Comparison of ENCODE assay signal across 19 cellular contexts in the genomic region with DNA sequence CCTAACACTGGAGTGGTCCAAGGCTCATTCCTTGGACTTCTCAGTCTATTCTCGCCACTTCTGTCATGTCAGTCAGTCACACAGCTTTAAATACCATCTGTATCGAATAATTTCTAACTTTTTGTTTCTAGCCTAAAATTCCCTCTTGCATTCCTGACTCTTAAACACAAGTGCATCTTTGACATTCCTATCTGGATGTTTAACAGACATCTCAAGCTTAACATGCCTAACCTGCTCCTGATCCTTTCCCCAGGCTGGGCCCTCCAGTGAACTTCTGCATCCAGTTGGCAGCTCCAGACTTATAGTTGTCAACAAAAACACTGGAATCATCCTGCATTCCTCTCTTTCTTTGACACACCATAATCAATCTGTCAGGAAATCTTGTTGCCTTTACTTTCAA.
"Had no signal": no experiment of that assay in that cellular context is flagged by ENCODE, and none has a peak within 500 bp of the region (broad histone marks: within the 10 kb centered on the region; RNA-seq: fewer than 3 reads in every experiment).

No MANE protein-coding gene starts in this region.

- H3K27me3 Mint-ChIP-seq: naive B cell had no signal

- H3K4me3 Mint-ChIP-seq: immature natural killer cell, naive B cell, nephron had no signal

- H3K27ac Mint-ChIP-seq: immature natural killer cell, naive B cell, nephron had no signal

- H3K4me1 ChIP-seq: parathyroid adenoma, prostate gland had no signal

- H3K9me3 Mint-ChIP-seq: naive B cell, nephron had no signal

- H3K27me3 ChIP-seq: gastrocnemius medialis had no signal

- H3K36me3 Mint-ChIP-seq: immature natural killer cell, naive B cell had no signal

- H3K9ac ChIP-seq: parathyroid adenoma had no signal

- H3K9me3 ChIP-seq: gastrocnemius medialis, prostate gland had no signal

- ATAC-seq: esophagus mucosa, gastrocnemius medialis, left colon, left ventricle myocardium superior, sciatic nerve had no signal

- H3K27ac ChIP-seq: gastrocnemius medialis, parathyroid adenoma, prostate gland, skin epidermis had no signal

- DNase-seq: effector memory CD4-positive, alpha-beta T cell; gastrocnemius medialis; glutamatergic neuron; immature natural killer cell; kidney; left colon; left ventricle myocardium superior; mesenchymal stem cell; naive B cell; retina; stimulated activated CD4-positive, alpha-beta T cell treated with anti-CD3 and anti-CD28 coated beads, Interleukin-2, amount 100 ng/mL, for 24 hours; stimulated activated naive CD4-positive, alpha-beta T cell treated with Interleukin-2 at 50 U/mL for 16 hours had no signal

- H2AFZ ChIP-seq: parathyroid adenoma had no signal

- H3K4me3 ChIP-seq: gastrocnemius medialis, lung, prostate gland, skin epidermis had no signal

- H3K36me3 ChIP-seq: gastrocnemius medialis, prostate gland had no signal
